ENCODE assay signal across 1 cellular context in the genomic region with DNA sequence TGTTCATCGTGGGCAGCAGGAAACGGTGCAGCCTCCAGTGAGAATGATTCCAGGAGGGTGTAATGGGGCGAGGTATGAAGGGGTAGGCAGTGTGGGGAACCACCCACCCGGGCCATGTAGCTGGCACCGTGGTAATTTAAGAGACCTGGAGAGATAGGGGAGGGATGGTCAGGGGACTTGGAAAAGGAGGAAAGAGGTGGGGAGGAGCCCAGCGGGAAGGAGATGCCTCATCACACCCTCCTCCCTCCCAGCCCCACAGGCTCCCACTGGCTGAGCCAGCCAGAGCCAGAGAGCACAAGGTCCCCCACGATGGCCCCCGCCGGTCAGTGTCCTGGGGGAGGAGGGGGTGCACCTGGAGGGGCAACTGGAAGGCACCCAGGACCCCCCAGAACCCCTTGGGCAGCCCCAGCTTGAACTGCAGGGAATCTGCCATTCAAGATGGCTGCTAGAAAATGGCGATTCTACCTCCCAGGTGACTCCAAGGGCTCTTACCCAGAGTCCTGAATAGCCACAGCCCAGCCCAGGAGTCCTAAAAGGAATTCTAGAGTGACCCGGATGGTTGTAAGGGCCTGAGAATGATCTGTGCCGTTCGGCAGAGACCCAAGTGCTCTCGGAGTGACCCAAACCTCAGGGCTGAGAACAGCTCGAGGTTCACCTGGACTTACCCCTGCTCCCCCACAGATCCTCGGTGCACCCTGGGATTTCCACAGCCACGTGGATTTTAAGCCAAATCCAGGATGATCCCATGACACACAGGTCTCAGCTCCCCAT.
TF ChIP-seq lines count a peak whose summit lies in the region.

No MANE protein-coding gene starts in this region.

TF ChIP-seq in H1, 55 proteins besides CTCF, POLR2A, EP300 and RAD21:
- TF ChIP-seq KDM5A (IDR thresholded peaks at IDR 0.05; ENCODE audit: low read length) = no peak
- TF ChIP-seq, protein P1, sequence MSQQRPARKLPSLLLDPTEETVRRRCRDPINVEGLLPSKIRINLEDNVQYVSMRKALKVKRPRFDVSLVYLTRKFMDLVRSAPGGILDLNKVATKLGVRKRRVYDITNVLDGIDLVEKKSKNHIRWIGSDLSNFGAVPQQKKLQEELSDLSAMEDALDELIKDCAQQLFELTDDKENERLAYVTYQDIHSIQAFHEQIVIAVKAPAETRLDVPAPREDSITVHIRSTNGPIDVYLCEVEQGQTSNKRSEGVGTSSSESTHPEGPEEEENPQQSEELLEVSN (IDR thresholded peaks at IDR 0.05) = no peak
- TF ChIP-seq JUND (IDR thresholded peaks at IDR 0.05; ENCODE audit: low read length) = no peak
- no peak for TF ChIP-seq ASH2L (IDR thresholded peaks at IDR 0.05; ENCODE audit: low read length)
- TF ChIP-seq, protein P2, sequence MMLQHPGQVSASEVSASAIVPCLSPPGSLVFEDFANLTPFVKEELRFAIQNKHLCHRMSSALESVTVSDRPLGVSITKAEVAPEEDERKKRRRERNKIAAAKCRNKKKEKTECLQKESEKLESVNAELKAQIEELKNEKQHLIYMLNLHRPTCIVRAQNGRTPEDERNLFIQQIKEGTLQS (IDR thresholded peaks at IDR 0.05; ENCODE audit: insufficient read depth, low read depth, low read length) = no peak
- TF ChIP-seq TEAD4 (IDR thresholded peaks at IDR 0.05; ENCODE audit: low read depth, low read length) = no peak
- TF ChIP-seq KDM1A (IDR thresholded peaks at IDR 0.05; ENCODE audit: borderline replicate concordance, low read length) = no peak
- no peak for TF ChIP-seq HDAC2 (IDR thresholded peaks at IDR 0.05; ENCODE audit: borderline replicate concordance in 1 of 2, low read depth in 2 of 2, low read length in 2 of 2)
- no peak for TF ChIP-seq RXRA (IDR thresholded peaks at IDR 0.05; ENCODE audit: insufficient read depth, low read depth, low read length)
- TF ChIP-seq SP1 (IDR thresholded peaks at IDR 0.05; ENCODE audit: low read depth, low read length) = no peak
- TF ChIP-seq BACH1 (IDR thresholded peaks at IDR 0.05; ENCODE audit: low read length) = no peak
